In genomic region chr5:148976569-148977321, GRCh38 we compare ENCODE assay signal across 14 cellular contexts.
A peak's percentile ranks its signal among the peaks of the same experiment; 100 is the strongest.
DNase-seq lines count a peak whose midpoint lies in the region; ATAC-seq, FAIRE-seq and TF ChIP-seq lines count a peak whose summit lies in the region.
"Had no signal": no experiment of that assay in that cellular context is flagged by ENCODE, and none has a peak within 500 bp of the region (broad histone marks: within the 10 kb centered on the region; RNA-seq: fewer than 3 reads in every experiment).

No MANE protein-coding gene starts in this region.

- H3K4me1 ChIP-seq in NT2/D1 (ENCODE audit: insufficient read depth, insufficient read length) (peaks cover 2% of the 10 kb centered on the region), endothelial cell of umbilical vein (ENCODE audit: control insufficient read depth, extremely low read depth, insufficient read depth, low read length) (peaks cover 47% of the 10 kb centered on the region)
- H3K4me1 ChIP-seq: adrenal gland had no signal

- intact Hi-C loops in endothelial cell of umbilical vein (cut with micrococcal nuclease) = no loop called here

- no peak overlapping the region for H3K4me3 ChIP-seq in NT2/D1 (ENCODE audit: insufficient read length, low read depth)
- no peak overlapping the region for H3K4me3 ChIP-seq in endothelial cell of umbilical vein (replicated peaks in 1 of 3; ENCODE audit: insufficient read depth in 1 of 3, low read depth in 1 of 3, low read length in 3 of 3)
- H3K4me3 ChIP-seq: adrenal gland had no signal

- H3K36me3 ChIP-seq in NT2/D1 (ENCODE audit: insufficient read depth, insufficient read length, low read length) = no peaks in the 10 kb centered on the region
- no peaks in the 10 kb centered on the region for H3K36me3 ChIP-seq in endothelial cell of umbilical vein (ENCODE audit: control insufficient read depth in 2 of 2, extremely low read depth in 1 of 2, insufficient read depth in 2 of 2, low read length in 2 of 2)
- H3K36me3 ChIP-seq: adrenal gland had no signal

- TF ChIP-seq CTCF in C4-2B (conservative IDR thresholded peaks at IDR 0.05) (no peak), endothelial cell of umbilical vein (IDR thresholded peaks at IDR 0.05; ENCODE audit: extremely low read depth in 1 of 2, insufficient read depth in 1 of 2, low read depth in 1 of 2, low read length in 2 of 2) (no peak), osteocyte (IDR thresholded peaks at IDR 0.05) (no peak)

- H3K27ac ChIP-seq in C4-2B (peak overlapping the region; percentile 68; the same call in 1 of the 2 replicates), endothelial cell of umbilical vein (ENCODE audit: insufficient read depth, low read depth, low read length) (peak overlapping the region; percentile 29)
- H3K27ac ChIP-seq: adrenal gland had no signal

- no peaks in the 10 kb centered on the region for H4K20me1 ChIP-seq in endothelial cell of umbilical vein (replicated peaks; ENCODE audit: control insufficient read depth, extremely low read depth, insufficient read depth, low read length)

- peak; percentile 15 for FAIRE-seq in endothelial cell of umbilical vein (lab: Jason Lieb, UNC)

- no peak for ATAC-seq in HG03025 (IDR thresholded peaks at IDR 0.05; ENCODE audit: low FRiP score, unreplicated experiment)
- ATAC-seq: activated CD4-positive, CD25-positive, alpha-beta regulatory T cell treated with anti-CD3 and anti-CD28 coated beads, Interleukin-2, amount 50 U/mL, for 24 hours; left ventricle myocardium superior had no signal

- H2AFZ ChIP-seq in endothelial cell of umbilical vein (ENCODE audit: low read depth, low read length) = peak overlapping the region; percentile 53

- no peaks in the 10 kb centered on the region for H3K27me3 Mint-ChIP-seq in osteocyte (ENCODE audit: unreplicated experiment)

- H3K79me2 ChIP-seq in endothelial cell of umbilical vein (ENCODE audit: control insufficient read depth, insufficient read depth, low read length) = no peaks in the 10 kb centered on the region

- no TSS peak for BruUV-seq in endothelial cell of umbilical vein (replicated peaks; lab: Mats Ljungman, UMichigan)

- no peaks in the 10 kb centered on the region for H3K27me3 ChIP-seq in NT2/D1 (ENCODE audit: insufficient read depth, insufficient read length)
- no peaks in the 10 kb centered on the region for H3K27me3 ChIP-seq in endothelial cell of umbilical vein (ENCODE audit: control insufficient read depth in 2 of 2, insufficient read depth in 2 of 2, low read length in 2 of 2)
- H3K27me3 ChIP-seq: adrenal gland had no signal

- H3K4me3 Mint-ChIP-seq in osteocyte (ENCODE audit: unreplicated experiment) = no peak overlapping the region

- peak overlapping the region; percentile 93 for H3K27ac Mint-ChIP-seq in osteocyte (ENCODE audit: unreplicated experiment)

- no peaks in the 10 kb centered on the region for H3K9me3 ChIP-seq in NT2/D1 (ENCODE audit: insufficient read depth, low read length)
- no peaks in the 10 kb centered on the region for H3K9me3 ChIP-seq in endothelial cell of umbilical vein (replicated peaks; ENCODE audit: control insufficient read depth, insufficient read depth, low read length)
- H3K9me3 ChIP-seq: adrenal gland had no signal

- dilution Hi-C loops in endothelial cell of umbilical vein (cut with MboI; ENCODE audit: extremely low pct_ligation_motif_present, low sequenced_read_pairs) = no loop called here

- H3K4me1 Mint-ChIP-seq in osteocyte (ENCODE audit: unreplicated experiment) = peaks cover 80% of the 10 kb centered on the region

- no peaks in the 10 kb centered on the region for H3K36me3 Mint-ChIP-seq in osteocyte (ENCODE audit: unreplicated experiment)

- no peaks in the 10 kb centered on the region for H3K9me3 Mint-ChIP-seq in osteocyte (ENCODE audit: unreplicated experiment)

- H3K9ac ChIP-seq in NT2/D1 (ENCODE audit: insufficient read length, low read depth) = no peak overlapping the region
- no peak overlapping the region for H3K9ac ChIP-seq in endothelial cell of umbilical vein (replicated peaks; ENCODE audit: extremely low read depth, insufficient read depth, low read length)

- DNase-seq in NT2/D1 (ENCODE audit: low read depth, low spot score) (peak; percentile 39), endothelial cell of umbilical vein (ENCODE audit: low read depth, low spot score) (no peak), osteocyte (ENCODE audit: extremely low spot score, unreplicated experiment) (no peak), SW 1271 (lab: John Stamatoyannopoulos, UW) (no peak), cerebellum (ENCODE audit: low spot score) (no peak), NCI-H526 (lab: John Stamatoyannopoulos, UW) (no peak)
- DNase-seq: adrenal gland; AML-193; left ventricle myocardium superior; MV-4-11; stimulated activated CD4-positive, alpha-beta T cell treated with anti-CD3 and anti-CD28 coated beads, Interleukin-2, amount 100 ng/mL, for 24 hours had no signal

- CTCF ChIA-PET in endothelial cell of umbilical vein (lab: Charles Lee) = interaction anchor here (0.9 to 3.0 kb wide), 12 partner anchors 10 to 242 kb away, joined by 3 to 19 read pairs (median 8); no protein-coding TSS in a partner anchor

- H3K9me1 ChIP-seq in endothelial cell of umbilical vein (replicated peaks; ENCODE audit: control insufficient read depth, extremely low read depth, insufficient read depth, low read length) = no peaks in the 10 kb centered on the region

- H3K4me2 ChIP-seq in endothelial cell of umbilical vein (ENCODE audit: insufficient read depth, low read length) = no peak overlapping the region

- POLR2A ChIA-PET in endothelial cell of umbilical vein (lab: Charles Lee) = interaction anchor here (0.9 kb wide), 1 partner anchor 11 kb away, joined by 3 read pairs; no protein-coding TSS in a partner anchor

- TF ChIP-seq POLR2A in endothelial cell of umbilical vein (IDR thresholded peaks at IDR 0.05; ENCODE audit: low read depth, low read length) = no peak

TF ChIP-seq in endothelial cell of umbilical vein, 7 proteins besides CTCF, POLR2A, EP300 and RAD21:
- TF ChIP-seq JUN (IDR thresholded peaks at IDR 0.05; ENCODE audit: borderline replicate concordance, insufficient read depth, insufficient read length, low read depth) (no peak), EZH2 (IDR thresholded peaks at IDR 0.05; ENCODE audit: borderline replicate concordance, low read depth, low read length, severe bottlenecking) (no peak), FOS (IDR thresholded peaks at IDR 0.05; ENCODE audit: borderline replicate concordance, insufficient read depth, low read length) (no peak), GATA2 (IDR thresholded peaks at IDR 0.05; ENCODE audit: insufficient read depth, insufficient read length, low read depth, low read length) (no peak), POLR2AphosphoS5 (IDR thresholded peaks at IDR 0.05; ENCODE audit: insufficient read depth, low read depth, low read length) (no peak), MAX (IDR thresholded peaks at IDR 0.05; ENCODE audit: insufficient read depth, insufficient read length) (no peak), MYC (IDR thresholded peaks at IDR 0.05; ENCODE audit: low read depth, low read length) (no peak)
